16 cellular contexts compared by ENCODE assay signal in the genomic region with DNA sequence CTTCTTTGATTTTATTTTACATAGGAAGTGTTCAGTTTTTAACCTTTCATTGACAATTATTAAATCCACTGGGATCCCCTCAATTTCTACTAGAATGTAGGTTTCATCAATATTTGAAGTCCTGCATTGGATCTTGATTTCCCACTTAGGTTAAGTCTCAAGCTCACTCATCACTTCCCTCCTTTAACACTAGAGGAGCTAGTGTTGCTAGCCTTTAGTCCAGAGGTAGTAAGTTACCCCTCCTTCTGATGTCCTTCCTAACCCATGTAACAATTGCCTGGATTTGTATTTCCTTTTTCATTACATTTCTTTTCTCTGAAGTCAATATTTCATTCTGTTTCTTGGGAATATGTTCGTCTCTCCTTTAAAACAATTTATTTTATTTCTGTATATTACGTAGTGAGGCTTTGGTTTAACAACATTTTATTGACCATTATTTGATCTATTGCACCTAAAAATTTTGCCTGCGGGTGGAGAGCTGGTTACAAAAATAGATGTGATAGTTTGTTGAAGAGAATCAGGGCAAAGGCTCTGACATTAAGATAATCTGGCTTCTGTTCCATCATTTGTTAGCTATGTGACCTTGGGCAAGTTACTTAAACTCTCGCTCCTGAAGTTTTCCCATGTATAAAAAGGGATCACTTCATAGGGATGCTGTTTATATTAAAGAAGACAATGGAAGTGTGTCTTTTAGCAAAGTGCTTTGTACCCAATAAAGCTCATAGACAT.
DNase-seq lines count a peak whose midpoint lies in the region; ATAC-seq, FAIRE-seq and TF ChIP-seq lines count a peak whose summit lies in the region.
"Had no signal": no experiment of that assay in that cellular context is flagged by ENCODE, and none has a peak within 500 bp of the region (broad histone marks: within the 10 kb centered on the region; RNA-seq: fewer than 3 reads in every experiment).

No MANE protein-coding gene starts in this region.

- no peak overlapping the region for H3K9ac ChIP-seq in trophoblast cell (ENCODE audit: low read length)
- H3K9ac ChIP-seq: KMS-11 had no signal

- DNase-seq in NCI-H82 (lab: John Stamatoyannopoulos, UW) (peak; percentile 54), choroid plexus epithelial cell (ENCODE audit: low read depth) (peak; percentile 21), trophoblast cell (peak; percentile 7 to 62), GM19239 (ENCODE audit: insufficient read length, low spot score) (no peak)
- no peak for DNase-seq in naive thymus-derived CD8-positive, alpha-beta T cell
- DNase-seq: activated CD4-positive, alpha-beta memory T cell treated with anti-CD3 and anti-CD28 coated beads, Interleukin-2, amount 10 ng/mL, durations not matched to agents 7 days and 5 days; activated naive CD4-positive, alpha-beta T cell; kidney glomerular epithelial cell; naive B cell; NCI-H2081 treated with DMSO at 0.1 percent for 48 hours; OCI-M1; sigmoid colon; T-helper 2 cell had no signal

- no peak overlapping the region for H3K27ac Mint-ChIP-seq in naive thymus-derived CD8-positive, alpha-beta T cell
- H3K27ac Mint-ChIP-seq: activated CD4-positive, alpha-beta memory T cell treated with anti-CD3 and anti-CD28 coated beads, Interleukin-2, amount 10 ng/mL, durations not matched to agents 7 days and 5 days; naive B cell had no signal

- no CpG with 5 or more reads among the region's 4 CpGs for WGBS in trophoblast cell (ENCODE audit: extremely low coverage, insufficient coverage, insufficient read length)

- POLR2A ChIA-PET in naive thymus-derived CD8-positive, alpha-beta T cell (lab: Charles Lee) = no interaction called here

- H3K4me3 Mint-ChIP-seq in naive thymus-derived CD8-positive, alpha-beta T cell = no peak overlapping the region
- H3K4me3 Mint-ChIP-seq: activated CD4-positive, alpha-beta memory T cell treated with anti-CD3 and anti-CD28 coated beads, Interleukin-2, amount 10 ng/mL, durations not matched to agents 7 days and 5 days had no signal

- no peak for ATAC-seq in HG03342 (IDR thresholded peaks at IDR 0.05; ENCODE audit: unreplicated experiment)
- no peak for ATAC-seq in naive thymus-derived CD8-positive, alpha-beta T cell

- no peak overlapping the region for H2BK12ac ChIP-seq in trophoblast cell (ENCODE audit: low read length)

- H3K79me1 ChIP-seq in trophoblast cell (ENCODE audit: low read length) = no peaks in the 10 kb centered on the region

- no peak overlapping the region for H3K23ac ChIP-seq in trophoblast cell (ENCODE audit: low read length)

- H3K9me3 Mint-ChIP-seq in naive thymus-derived CD8-positive, alpha-beta T cell = peaks cover 0 to 2% (median 0%) of the 10 kb centered on the region in 9 donors
- H3K9me3 Mint-ChIP-seq: activated CD4-positive, alpha-beta memory T cell treated with anti-CD3 and anti-CD28 coated beads, Interleukin-2, amount 10 ng/mL, durations not matched to agents 7 days and 5 days had no signal

- no peaks in the 10 kb centered on the region for H3K27me3 Mint-ChIP-seq in naive thymus-derived CD8-positive, alpha-beta T cell
- H3K27me3 Mint-ChIP-seq: activated CD4-positive, alpha-beta memory T cell treated with anti-CD3 and anti-CD28 coated beads, Interleukin-2, amount 10 ng/mL, durations not matched to agents 7 days and 5 days; naive B cell had no signal

- H3K36me3 Mint-ChIP-seq in naive thymus-derived CD8-positive, alpha-beta T cell = no peaks in the 10 kb centered on the region
- H3K36me3 Mint-ChIP-seq: naive B cell had no signal

- H3K79me2 ChIP-seq in trophoblast cell (ENCODE audit: control insufficient read depth, insufficient read depth, low read length, poor library complexity) = no peaks in the 10 kb centered on the region

- H3K9me3 ChIP-seq in trophoblast cell (ENCODE audit: insufficient read depth, low read depth, low read length) = no peaks in the 10 kb centered on the region
- H3K9me3 ChIP-seq: sigmoid colon had no signal

- no peak overlapping the region for H2BK120ac ChIP-seq in trophoblast cell (ENCODE audit: insufficient read depth, low read length, poor library complexity)

- H3K4me1 ChIP-seq in trophoblast cell (ENCODE audit: control insufficient read depth in 1 of 2, insufficient read depth in 2 of 2, low read length in 2 of 2) = no peaks in the 10 kb centered on the region
- H3K4me1 ChIP-seq: sigmoid colon had no signal

- H3K14ac ChIP-seq in trophoblast cell (ENCODE audit: low read length) = no peak overlapping the region

- no peak overlapping the region for H4K12ac ChIP-seq in trophoblast cell (ENCODE audit: low read depth, low read length)

- no peak overlapping the region for H4K8ac ChIP-seq in trophoblast cell (ENCODE audit: low read depth, low read length)

- no peaks in the 10 kb centered on the region for H3K36me3 ChIP-seq in trophoblast cell (ENCODE audit: control insufficient read depth in 1 of 2, insufficient read depth in 2 of 2, low read length in 2 of 2)
- H3K36me3 ChIP-seq: sigmoid colon had no signal

- no peak overlapping the region for H3K4ac ChIP-seq in trophoblast cell (ENCODE audit: low read depth, low read length)

- H3K4me2 ChIP-seq in trophoblast cell (ENCODE audit: low read length) = no peak overlapping the region
- H3K4me2 ChIP-seq: KMS-11 had no signal

- H3K4me3 ChIP-seq in choroid plexus epithelial cell (ENCODE audit: low read depth, low read length) = no peak overlapping the region
- H3K4me3 ChIP-seq in trophoblast cell (ENCODE audit: low read depth, low read length) = no peak overlapping the region
- H3K4me3 ChIP-seq: sigmoid colon had no signal

- H2BK5ac ChIP-seq in trophoblast cell (ENCODE audit: low read depth, low read length, poor library complexity) = no peak overlapping the region

- H2AFZ ChIP-seq in trophoblast cell (ENCODE audit: insufficient read depth, low read length, poor library complexity) = no peak overlapping the region

- no peak overlapping the region for H4K91ac ChIP-seq in trophoblast cell (ENCODE audit: low read depth, low read length)

- peak; percentile 18; the same call in 1 of the 2 replicates for TF ChIP-seq CTCF in GM12874 (IDR thresholded peaks at IDR 0.05; ENCODE audit: insufficient read depth, low read depth, low read length)
- TF ChIP-seq CTCF in choroid plexus epithelial cell (conservative IDR thresholded peaks at IDR 0.05; ENCODE audit: low read depth, low read length) = no peak

- H3K18ac ChIP-seq in trophoblast cell (ENCODE audit: low read length) = no peak overlapping the region

- H2AK5ac ChIP-seq in trophoblast cell (ENCODE audit: low read length) = no peak overlapping the region

- no peak overlapping the region for H3K27ac ChIP-seq in trophoblast cell (ENCODE audit: low read depth, low read length)
- H3K27ac ChIP-seq: KMS-11, sigmoid colon had no signal

- no peak for FAIRE-seq in GM19239 (lab: Jason Lieb, UNC)

- no peaks in the 10 kb centered on the region for H3K4me1 Mint-ChIP-seq in naive thymus-derived CD8-positive, alpha-beta T cell
- H3K4me1 Mint-ChIP-seq: activated CD4-positive, alpha-beta memory T cell treated with anti-CD3 and anti-CD28 coated beads, Interleukin-2, amount 10 ng/mL, durations not matched to agents 7 days and 5 days; naive B cell had no signal

- no peaks in the 10 kb centered on the region for H3K27me3 ChIP-seq in trophoblast cell (ENCODE audit: insufficient read depth, low read length)
- H3K27me3 ChIP-seq: sigmoid colon had no signal

Comparison
In these comparisons a context has a peak if more than half of its experiments do, and no peak if none do; other contexts are left out.
1. DNase-seq: peak in NCI-H82 (single experiment), choroid plexus epithelial cell (single experiment) and trophoblast cell (2 of 2); none in GM19239 (single experiment) and naive thymus-derived CD8-positive, alpha-beta T cell (0 of 10).